In the genomic region with DNA sequence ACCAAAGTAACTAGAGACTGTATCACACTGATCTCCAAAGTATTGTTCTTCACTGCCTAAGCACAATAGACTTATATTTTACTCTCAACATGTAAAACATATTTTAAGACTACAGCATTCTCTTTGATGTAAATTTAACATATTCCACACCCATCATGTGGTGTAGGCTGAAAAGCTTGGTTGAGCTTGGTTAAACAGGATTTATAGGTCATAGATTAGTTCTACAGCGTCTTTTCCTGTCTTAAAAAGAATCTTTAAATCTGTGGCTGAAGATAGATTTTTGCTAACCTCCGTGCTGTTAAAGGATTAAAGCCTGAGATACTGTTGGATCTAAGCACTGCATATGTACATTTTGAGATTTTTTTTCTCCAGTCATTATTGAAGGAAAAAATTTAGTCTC, we compare ENCODE assay signal across 22 cellular contexts.
"Had no signal": no experiment of that assay in that cellular context is flagged by ENCODE, and none has a peak within 500 bp of the region (broad histone marks: within the 10 kb centered on the region; RNA-seq: fewer than 3 reads in every experiment).

No MANE protein-coding gene starts in this region.

- H3K36me3 Mint-ChIP-seq: brain, immature natural killer cell, naive B cell, neural progenitor cell had no signal

- H3K4me3 Mint-ChIP-seq: activated T-cell treated with anti-CD3 and anti-CD28 coated beads, Interleukin-2, amount 50 U/mL, for 72 hours; brain; dendritic cell treated with granulocyte-macrophage colony-stimulating factor and Interleukin-4, amounts not matched to agents 40 ng/mL and 50 ng/mL, for 4 days; immature natural killer cell; naive B cell; neural progenitor cell had no signal

- H3K27ac ChIP-seq: neural progenitor cell, right lobe of liver, skin epidermis, stomach, suprapubic skin, tibial nerve, WERI-Rb-1 had no signal

- DNase-seq: activated CD4-positive, alpha-beta T cell treated with anti-CD3 and anti-CD28 coated beads, Interleukin-2, amount 50 U/mL, for 48 hours; activated CD4-positive, CD25-positive, alpha-beta regulatory T cell treated with anti-CD3 and anti-CD28 coated beads, Interleukin-2, amount 50 U/mL, for 72 hours; activated effector memory CD4-positive, alpha-beta T cell treated with anti-CD3 and anti-CD28 coated beads, Interleukin-2, amount 50 U/mL, for 16 hours; activated T-cell treated with anti-CD3 and anti-CD28 coated beads, Interleukin-2, amount 50 U/mL, for 72 hours; anterior cingulate cortex; effector CD4-positive, alpha-beta T cell; erythroblast; foreskin fibroblast; immature natural killer cell; naive B cell; posterior cingulate gyrus; right lobe of liver; stimulated activated CD4-positive, alpha-beta T cell treated with anti-CD3 and anti-CD28 coated beads, Interleukin-1b, Interleukin-23, amount 100 ng/mL, for 48 hours; stomach; WERI-Rb-1 had no signal

- H3K9me3 ChIP-seq: right lobe of liver, stomach, suprapubic skin, tibial nerve had no signal

- H3K27me3 Mint-ChIP-seq: brain; dendritic cell treated with granulocyte-macrophage colony-stimulating factor and Interleukin-4, amounts not matched to agents 40 ng/mL and 50 ng/mL, for 4 days had no signal

- H3K27me3 ChIP-seq: neural progenitor cell, right lobe of liver, stomach, suprapubic skin, tibial nerve had no signal

- ATAC-seq: activated T-cell treated with anti-CD3 and anti-CD28 coated beads, Interleukin-2, amount 50 U/mL, for 72 hours; left lobe of liver; right lobe of liver had no signal

- H3K4me1 Mint-ChIP-seq: immature natural killer cell, naive B cell had no signal

- H3K9me3 Mint-ChIP-seq: activated T-cell treated with anti-CD3 and anti-CD28 coated beads, Interleukin-2, amount 50 U/mL, for 72 hours; brain; immature natural killer cell; naive B cell; neural progenitor cell had no signal

- H3K27ac Mint-ChIP-seq: activated T-cell treated with anti-CD3 and anti-CD28 coated beads, Interleukin-2, amount 50 U/mL, for 72 hours; brain; dendritic cell treated with granulocyte-macrophage colony-stimulating factor and Interleukin-4, amounts not matched to agents 40 ng/mL and 50 ng/mL, for 4 days; immature natural killer cell; naive B cell; neural progenitor cell had no signal
